Comparison of ENCODE assay signal across 4 cellular contexts in the genomic region with DNA sequence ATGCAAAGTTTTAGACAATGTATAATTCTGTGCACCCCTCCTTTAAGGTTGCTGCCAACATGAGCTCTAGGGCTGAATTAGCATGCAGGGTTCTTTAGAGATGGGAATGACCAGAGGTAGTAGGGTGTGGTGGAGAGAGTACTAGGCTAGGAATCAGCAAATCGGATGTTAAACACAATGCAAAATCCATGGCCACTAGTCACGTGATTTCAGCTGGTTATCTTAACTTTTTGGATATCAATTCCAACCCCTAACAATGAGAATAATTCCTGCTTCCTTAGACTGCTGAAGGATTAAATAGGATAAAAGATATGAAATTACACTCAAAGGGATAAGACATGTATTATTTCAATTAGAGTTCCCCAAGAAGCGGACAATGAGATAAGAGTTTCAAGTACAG.
TF ChIP-seq lines count a peak whose summit lies in the region.

No MANE protein-coding gene starts in this region.

TF ChIP-seq in HepG2, 621 proteins besides CTCF, POLR2A, EP300 and RAD21 (continues in another document):
- TF ChIP-seq ZSCAN5A (CRISPR knock-in tag; IDR thresholded peaks at IDR 0.05; ENCODE audit: borderline replicate concordance) (no peak), ZNF549 (CRISPR knock-in tag; IDR thresholded peaks at IDR 0.05) (no peak), RAD51 (IDR thresholded peaks at IDR 0.05; ENCODE audit: borderline replicate concordance) (peak; percentile 84), USF2 (IDR thresholded peaks at IDR 0.05; ENCODE audit: low read depth, low read length) (0 out of 2 replicates have a peak, but pooled peaks have one; percentile 17), USF2 (CRISPR knock-in tag; IDR thresholded peaks at IDR 0.05; ENCODE audit: borderline replicate concordance) (no peak), ZNF557 (CRISPR knock-in tag; IDR thresholded peaks at IDR 0.05) (no peak)
- TF ChIP-seq, protein P1, sequence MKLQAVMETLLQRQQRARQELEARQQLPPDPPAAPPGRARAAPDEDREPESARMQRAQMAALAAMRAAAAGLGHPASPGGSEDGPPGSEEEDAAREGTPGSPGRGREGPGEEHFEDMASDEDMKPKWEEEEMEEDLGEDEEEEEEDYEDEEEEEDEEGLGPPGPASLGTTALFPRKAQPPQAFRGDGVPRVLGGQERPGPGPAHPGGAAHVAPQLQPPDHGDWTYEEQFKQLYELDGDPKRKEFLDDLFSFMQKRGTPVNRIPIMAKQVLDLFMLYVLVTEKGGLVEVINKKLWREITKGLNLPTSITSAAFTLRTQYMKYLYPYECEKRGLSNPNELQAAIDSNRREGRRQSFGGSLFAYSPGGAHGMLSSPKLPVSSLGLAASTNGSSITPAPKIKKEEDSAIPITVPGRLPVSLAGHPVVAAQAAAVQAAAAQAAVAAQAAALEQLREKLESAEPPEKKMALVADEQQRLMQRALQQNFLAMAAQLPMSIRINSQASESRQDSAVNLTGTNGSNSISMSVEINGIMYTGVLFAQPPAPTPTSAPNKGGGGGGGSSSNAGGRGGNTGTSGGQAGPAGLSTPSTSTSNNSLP (IDR thresholded peaks at IDR 0.05; ENCODE audit: low read depth, low read length) = no peak

TF ChIP-seq in A549, 52 proteins besides CTCF, POLR2A, EP300 and RAD21:
- TF ChIP-seq USF2 (IDR thresholded peaks at IDR 0.05) = peak; percentile 42; the same call in 1 of the 2 replicates
- no peak for TF ChIP-seq CHD4 (IDR thresholded peaks at IDR 0.05; ENCODE audit: borderline replicate concordance)
- no peak for TF ChIP-seq BHLHE40 (IDR thresholded peaks at IDR 0.05; ENCODE audit: low read depth, low read length)
- no peak for TF ChIP-seq MAZ (IDR thresholded peaks at IDR 0.05; ENCODE audit: borderline replicate concordance, low read depth, low read length)
- TF ChIP-seq FOXS1 (CRISPR knock-in tag; IDR thresholded peaks at IDR 0.05) = no peak
- TF ChIP-seq POLR2AphosphoS2 (conservative IDR thresholded peaks at IDR 0.05; ENCODE audit: low read length) = no peak
- TF ChIP-seq, protein P2, sequence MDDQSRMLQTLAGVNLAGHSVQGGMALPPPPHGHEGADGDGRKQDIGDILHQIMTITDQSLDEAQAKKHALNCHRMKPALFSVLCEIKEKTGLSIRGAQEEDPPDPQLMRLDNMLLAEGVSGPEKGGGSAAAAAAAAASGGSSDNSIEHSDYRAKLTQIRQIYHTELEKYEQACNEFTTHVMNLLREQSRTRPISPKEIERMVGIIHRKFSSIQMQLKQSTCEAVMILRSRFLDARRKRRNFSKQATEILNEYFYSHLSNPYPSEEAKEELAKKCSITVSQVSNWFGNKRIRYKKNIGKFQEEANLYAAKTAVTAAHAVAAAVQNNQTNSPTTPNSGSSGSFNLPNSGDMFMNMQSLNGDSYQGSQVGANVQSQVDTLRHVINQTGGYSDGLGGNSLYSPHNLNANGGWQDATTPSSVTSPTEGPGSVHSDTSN (IDR thresholded peaks at IDR 0.05) = no peak

TF ChIP-seq in GM12878, 131 proteins besides CTCF, POLR2A, EP300 and RAD21:
- TF ChIP-seq RAD51 (IDR thresholded peaks at IDR 0.05) (0 out of 2 replicates have a peak, but pooled peaks have one; percentile 16), BCL11A (IDR thresholded peaks at IDR 0.05; ENCODE audit: low read depth, low read length) (no peak)

TF ChIP-seq in K562, 482 proteins besides CTCF, POLR2A, EP300 and RAD21:
- no peak for TF ChIP-seq OTX1 (CRISPR knock-in tag; IDR thresholded peaks at IDR 0.05)
- TF ChIP-seq GATAD2A (IDR thresholded peaks at IDR 0.05) = no peak
- peak; percentile 20; the same call in 1 of the 2 replicates for TF ChIP-seq RAD51 (IDR thresholded peaks at IDR 0.05; ENCODE audit: borderline replicate concordance, low read depth)
- no peak for TF ChIP-seq SFPQ (IDR thresholded peaks at IDR 0.05; ENCODE audit: low read depth, low read length)
- TF ChIP-seq TOE1 (IDR thresholded peaks at IDR 0.05; ENCODE audit: borderline replicate concordance) = 0 out of 2 replicates have a peak, but pooled peaks have one; percentile 23
- no peak for TF ChIP-seq TOE1 (CRISPR knock-in tag; IDR thresholded peaks at IDR 0.05; ENCODE audit: borderline replicate concordance, low read depth)
- no peak for TF ChIP-seq MYNN (IDR thresholded peaks at IDR 0.05)
- TF ChIP-seq MYNN (CRISPR knock-in tag; IDR thresholded peaks at IDR 0.05) = no peak
- TF ChIP-seq, protein P3, sequence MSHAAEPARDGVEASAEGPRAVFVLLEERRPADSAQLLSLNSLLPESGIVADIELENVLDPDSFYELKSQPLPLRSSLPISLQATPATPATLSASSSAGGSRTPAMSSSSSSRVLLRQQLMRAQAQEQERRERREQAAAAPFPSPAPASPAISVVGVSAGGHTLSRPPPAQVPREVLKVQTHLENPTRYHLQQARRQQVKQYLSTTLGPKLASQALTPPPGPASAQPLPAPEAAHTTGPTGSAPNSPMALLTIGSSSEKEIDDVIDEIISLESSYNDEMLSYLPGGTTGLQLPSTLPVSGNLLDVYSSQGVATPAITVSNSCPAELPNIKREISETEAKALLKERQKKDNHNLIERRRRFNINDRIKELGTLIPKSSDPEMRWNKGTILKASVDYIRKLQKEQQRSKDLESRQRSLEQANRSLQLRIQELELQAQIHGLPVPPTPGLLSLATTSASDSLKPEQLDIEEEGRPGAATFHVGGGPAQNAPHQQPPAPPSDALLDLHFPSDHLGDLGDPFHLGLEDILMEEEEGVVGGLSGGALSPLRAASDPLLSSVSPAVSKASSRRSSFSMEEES (CRISPR knock-in tag; IDR thresholded peaks at IDR 0.05) = peak; percentile 84
- TF ChIP-seq, protein P4, sequence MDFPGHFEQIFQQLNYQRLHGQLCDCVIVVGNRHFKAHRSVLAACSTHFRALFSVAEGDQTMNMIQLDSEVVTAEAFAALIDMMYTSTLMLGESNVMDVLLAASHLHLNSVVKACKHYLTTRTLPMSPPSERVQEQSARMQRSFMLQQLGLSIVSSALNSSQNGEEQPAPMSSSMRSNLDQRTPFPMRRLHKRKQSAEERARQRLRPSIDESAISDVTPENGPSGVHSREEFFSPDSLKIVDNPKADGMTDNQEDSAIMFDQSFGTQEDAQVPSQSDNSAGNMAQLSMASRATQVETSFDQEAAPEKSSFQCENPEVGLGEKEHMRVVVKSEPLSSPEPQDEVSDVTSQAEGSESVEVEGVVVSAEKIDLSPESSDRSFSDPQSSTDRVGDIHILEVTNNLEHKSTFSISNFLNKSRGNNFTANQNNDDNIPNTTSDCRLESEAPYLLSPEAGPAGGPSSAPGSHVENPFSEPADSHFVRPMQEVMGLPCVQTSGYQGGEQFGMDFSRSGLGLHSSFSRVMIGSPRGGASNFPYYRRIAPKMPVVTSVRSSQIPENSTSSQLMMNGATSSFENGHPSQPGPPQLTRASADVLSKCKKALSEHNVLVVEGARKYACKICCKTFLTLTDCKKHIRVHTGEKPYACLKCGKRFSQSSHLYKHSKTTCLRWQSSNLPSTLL (IDR thresholded peaks at IDR 0.05) = no peak
- no peak for TF ChIP-seq CREM (IDR thresholded peaks at IDR 0.05; ENCODE audit: low read depth)
- TF ChIP-seq, protein P5, sequence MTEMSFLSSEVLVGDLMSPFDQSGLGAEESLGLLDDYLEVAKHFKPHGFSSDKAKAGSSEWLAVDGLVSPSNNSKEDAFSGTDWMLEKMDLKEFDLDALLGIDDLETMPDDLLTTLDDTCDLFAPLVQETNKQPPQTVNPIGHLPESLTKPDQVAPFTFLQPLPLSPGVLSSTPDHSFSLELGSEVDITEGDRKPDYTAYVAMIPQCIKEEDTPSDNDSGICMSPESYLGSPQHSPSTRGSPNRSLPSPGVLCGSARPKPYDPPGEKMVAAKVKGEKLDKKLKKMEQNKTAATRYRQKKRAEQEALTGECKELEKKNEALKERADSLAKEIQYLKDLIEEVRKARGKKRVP (CRISPR knock-in tag; IDR thresholded peaks at IDR 0.05) = no peak
- no peak for TF ChIP-seq KAT8 (IDR thresholded peaks at IDR 0.05; ENCODE audit: low read depth)
- TF ChIP-seq ESRRA (IDR thresholded peaks at IDR 0.05; ENCODE audit: borderline replicate concordance, low read depth) = no peak
